27 cellular contexts compared by ENCODE assay signal in the genomic region with DNA sequence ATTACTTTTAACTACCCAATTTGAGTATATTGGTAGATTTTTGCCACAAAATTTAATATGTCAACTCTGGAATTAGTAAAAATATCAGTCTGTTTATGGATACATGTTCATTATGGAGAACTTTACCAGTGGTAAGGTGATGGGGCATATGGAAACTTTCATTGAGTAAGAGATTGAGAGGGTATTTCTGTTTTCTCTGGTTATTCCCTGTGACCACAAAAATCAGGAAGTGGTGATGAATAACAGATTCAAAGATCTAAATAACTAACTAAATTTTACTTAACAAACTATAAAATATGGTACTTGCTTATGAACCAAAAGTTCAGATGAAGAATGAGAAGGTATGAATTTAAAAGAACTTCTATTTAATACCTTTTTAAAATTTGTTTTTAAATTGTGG. TPM values are rescaled to one million over a fixed set of nuclear protein-coding genes. Genes with fewer than 3 reads are reported as not detected.
DNase-seq lines count a peak whose midpoint lies in the region; ATAC-seq, FAIRE-seq and TF ChIP-seq lines count a peak whose summit lies in the region.
"Had no signal": no experiment of that assay in that cellular context is flagged by ENCODE, and none has a peak within 500 bp of the region (broad histone marks: within the 10 kb centered on the region; RNA-seq: fewer than 3 reads in every experiment).

No MANE protein-coding gene starts in this region.

- H3K9me3 Mint-ChIP-seq in CD14-positive monocyte (peaks cover 3 to 18% (median 4%) of the 10 kb centered on the region in 7 donors), endodermal cell (peaks cover 2% of the 10 kb centered on the region)
- H3K9me3 Mint-ChIP-seq: activated naive CD4-positive, alpha-beta T cell treated with anti-CD3 and anti-CD28 coated beads, Interleukin-2, amount 50 U/mL, for 24 hours; activated T-helper 1 cell treated with anti-CD3 and anti-CD28 coated beads, Interleukin-12 subunit alpha, Interleukin-12 subunit beta, Interleukin-2, Interleukin-4 antibody, amounts not matched to agents 30 ng/mL and 10 ng/mL and 1 ng/mL, durations not matched to agents 14 hours and 24 hours and 36 hours; naive thymus-derived CD8-positive, alpha-beta T cell had no signal

- no peak for TF ChIP-seq POLR2A in HepG2 (IDR thresholded peaks at IDR 0.05; ENCODE audit: insufficient read depth in 1 of 2, low read depth in 2 of 2, low read length in 2 of 2)

- H3K4me2 ChIP-seq in HepG2 (ENCODE audit: low read depth, low read length) = no peak overlapping the region

- H3K4me1 Mint-ChIP-seq in CD14-positive monocyte = peaks cover 30% of the 10 kb centered on the region
- H3K4me1 Mint-ChIP-seq in endodermal cell = peaks cover under 1% of the 10 kb centered on the region
- H3K4me1 Mint-ChIP-seq: activated CD8-positive, alpha-beta memory T cell treated with anti-CD3 and anti-CD28 coated beads, Interleukin-2, amount 10 ng/mL, durations not matched to agents 7 days and 5 days; activated naive CD4-positive, alpha-beta T cell treated with anti-CD3 and anti-CD28 coated beads, Interleukin-2, amount 50 U/mL, for 24 hours; naive thymus-derived CD8-positive, alpha-beta T cell had no signal

- no peaks in the 10 kb centered on the region for H3K9me3 ChIP-seq in HepG2 (ENCODE audit: low read length)
- peaks cover 15% of the 10 kb centered on the region for H3K9me3 ChIP-seq in endodermal cell (ENCODE audit: control insufficient read depth, low read length)
- H3K9me3 ChIP-seq: ovary had no signal

- CTCF ChIA-PET in HepG2 (lab: Yijun Ruan, JAX; ENCODE audit: low intra/inter-chr PET ratio, low total read pairs) = no interaction called here

- no peak overlapping the region for H3K9ac ChIP-seq in HepG2 (ENCODE audit: insufficient read depth, low read depth, low read length)
- H3K9ac ChIP-seq in endodermal cell (ENCODE audit: extremely low read depth, low read length, poor library complexity, severe bottlenecking) = no peak overlapping the region

- ATAC-seq in HG02981 (IDR thresholded peaks at IDR 0.05; ENCODE audit: unreplicated experiment) = peak; percentile 68
- ATAC-seq in HepG2 = no peak
- ATAC-seq: activated CD8-positive, alpha-beta memory T cell treated with anti-CD3 and anti-CD28 coated beads, Interleukin-2, amount 10 ng/mL, durations not matched to agents 7 days and 5 days; naive thymus-derived CD8-positive, alpha-beta T cell had no signal

- H3K4me3 Mint-ChIP-seq in CD14-positive monocyte = no peak overlapping the region
- no peak overlapping the region for H3K4me3 Mint-ChIP-seq in endodermal cell
- H3K4me3 Mint-ChIP-seq: activated CD8-positive, alpha-beta memory T cell treated with anti-CD3 and anti-CD28 coated beads, Interleukin-2, amount 10 ng/mL, durations not matched to agents 7 days and 5 days; activated naive CD4-positive, alpha-beta T cell treated with anti-CD3 and anti-CD28 coated beads, Interleukin-2, amount 50 U/mL, for 24 hours; activated T-helper 1 cell treated with anti-CD3 and anti-CD28 coated beads, Interleukin-12 subunit alpha, Interleukin-12 subunit beta, Interleukin-2, Interleukin-4 antibody, amounts not matched to agents 30 ng/mL and 10 ng/mL and 1 ng/mL, durations not matched to agents 14 hours and 24 hours and 36 hours; naive thymus-derived CD8-positive, alpha-beta T cell had no signal

- TF ChIP-seq RAD21 in HepG2 (CRISPR knock-in tag; IDR thresholded peaks at IDR 0.05) = no peak

- H3K36me3 Mint-ChIP-seq in CD14-positive monocyte (peaks cover 2 to 12% of the 10 kb centered on the region in 2 donors), endodermal cell (ENCODE audit: low read depth) (no peaks in the 10 kb centered on the region)
- H3K36me3 Mint-ChIP-seq: activated CD8-positive, alpha-beta memory T cell treated with anti-CD3 and anti-CD28 coated beads, Interleukin-2, amount 10 ng/mL, durations not matched to agents 7 days and 5 days; activated naive CD4-positive, alpha-beta T cell treated with anti-CD3 and anti-CD28 coated beads, Interleukin-2, amount 50 U/mL, for 24 hours; naive thymus-derived CD8-positive, alpha-beta T cell had no signal

- no peaks in the 10 kb centered on the region for H3K27me3 ChIP-seq in HepG2 (ENCODE audit: control insufficient read depth in 1 of 2, insufficient read depth in 2 of 2, low read length in 2 of 2)
- H3K27me3 ChIP-seq in endodermal cell (ENCODE audit: control insufficient read depth, insufficient read depth, low read length, poor library complexity, severe bottlenecking) = no peaks in the 10 kb centered on the region
- H3K27me3 ChIP-seq: dorsolateral prefrontal cortex, ovary had no signal

- H3K27ac Mint-ChIP-seq in CD14-positive monocyte = peak overlapping the region in 6 of 7 donors; percentile 60 to 95 (median 80)
- H3K27ac Mint-ChIP-seq in endodermal cell = no peak overlapping the region
- H3K27ac Mint-ChIP-seq: activated CD8-positive, alpha-beta memory T cell treated with anti-CD3 and anti-CD28 coated beads, Interleukin-2, amount 10 ng/mL, durations not matched to agents 7 days and 5 days; activated naive CD4-positive, alpha-beta T cell treated with anti-CD3 and anti-CD28 coated beads, Interleukin-2, amount 50 U/mL, for 24 hours; activated T-helper 1 cell treated with anti-CD3 and anti-CD28 coated beads, Interleukin-12 subunit alpha, Interleukin-12 subunit beta, Interleukin-2, Interleukin-4 antibody, amounts not matched to agents 30 ng/mL and 10 ng/mL and 1 ng/mL, durations not matched to agents 14 hours and 24 hours and 36 hours; naive thymus-derived CD8-positive, alpha-beta T cell had no signal

- no TSS peak for BruUV-seq in HepG2 (replicated peaks; lab: Mats Ljungman, UMichigan)

- H3K4me1 ChIP-seq in HepG2 (ENCODE audit: insufficient read depth, low read length) (no peaks in the 10 kb centered on the region), endodermal cell (ENCODE audit: control insufficient read depth, insufficient read depth, low read length) (no peaks in the 10 kb centered on the region)

- peaks cover 0 to 2% (median 0%) of the 10 kb centered on the region in 3 donors for H3K27me3 Mint-ChIP-seq in CD14-positive monocyte (ENCODE audit: low read depth in 3 of 3)
- no peaks in the 10 kb centered on the region for H3K27me3 Mint-ChIP-seq in endodermal cell (ENCODE audit: insufficient read depth)

- H4K20me1 ChIP-seq in HepG2 (ENCODE audit: insufficient read depth, low read length) = no peaks in the 10 kb centered on the region

- TF ChIP-seq CTCF in CD14-positive monocyte (IDR thresholded peaks at IDR 0.05) = no peak
- TF ChIP-seq CTCF in HepG2 (CRISPR knock-in tag; IDR thresholded peaks at IDR 0.05) = no peak
- TF ChIP-seq CTCF in endodermal cell (conservative IDR thresholded peaks at IDR 0.05) = no peak

- no peaks in the 10 kb centered on the region for H3K36me3 ChIP-seq in HepG2 (replicated peaks in 1 of 2; ENCODE audit: control insufficient read depth in 1 of 2, insufficient read depth in 2 of 2, low read length in 2 of 2)
- no peaks in the 10 kb centered on the region for H3K36me3 ChIP-seq in endodermal cell (ENCODE audit: control insufficient read depth, insufficient read depth, low read length)
- H3K36me3 ChIP-seq: ovary had no signal

- no peak overlapping the region for H3K27ac ChIP-seq in HepG2 (ENCODE audit: extremely low read length, insufficient read depth, low read length)
- no peak overlapping the region for H3K27ac ChIP-seq in endodermal cell (ENCODE audit: low read depth, low read length)
- H3K27ac ChIP-seq: dorsolateral prefrontal cortex, ovary had no signal

- TF ChIP-seq EP300 in HepG2 (IDR thresholded peaks at IDR 0.05; ENCODE audit: low read depth in 2 of 2, low read length in 2 of 2) (no peak), HepG2 (CRISPR knock-in tag; IDR thresholded peaks at IDR 0.05; ENCODE audit: borderline replicate concordance) (no peak)

- no peak overlapping the region for H3K4me3 ChIP-seq in HepG2 (replicated peaks in 1 of 3; ENCODE audit: insufficient read depth in 1 of 3, low read depth in 2 of 3, low read length in 3 of 3)
- no peak overlapping the region for H3K4me3 ChIP-seq in endodermal cell (ENCODE audit: low read length)
- H3K4me3 ChIP-seq: dorsolateral prefrontal cortex, ovary had no signal

- POLR2A ChIA-PET in HepG2 (lab: Yijun Ruan, JAX) = no interaction called here

- in situ Hi-C loops in G401 (cut with HindIII; ENCODE audit: low sequenced_read_pairs) (no loop called here), HepG2 (cut with HindIII; ENCODE audit: extremely low pct_ligation_motif_present, low pct_unique_long_range_greater_than_20kb) (no loop called here)

- DNase-seq in CD14-positive monocyte (ENCODE audit: low spot score) (no peak), NOMO-1 treated with DMSO at 0.1 percent for 48 hours (lab: John Stamatoyannopoulos, UW; ENCODE audit: unreplicated experiment) (peak; percentile 98), iris pigment epithelial cell (ENCODE audit: low read depth) (peak; percentile 8), NCI-H1694 (lab: John Stamatoyannopoulos, UW) (no peak), G401 (ENCODE audit: low spot score) (no peak), HepG2 (ENCODE audit: low spot score) (no peak), endodermal cell (no peak)
- DNase-seq: activated CD4-positive, alpha-beta T cell treated with anti-CD3 and anti-CD28 coated beads for 48 hours; activated CD8-positive, alpha-beta memory T cell treated with anti-CD3 and anti-CD28 coated beads, Interleukin-2, amount 10 ng/mL, durations not matched to agents 7 days and 5 days; aorta; C1 segment of cervical spinal cord; caudate nucleus; dorsolateral prefrontal cortex; naive thymus-derived CD8-positive, alpha-beta T cell; NCI-H146; NCI-H2171; NCI-H526; ovary; Right ventricle myocardium superior; stimulated activated CD8-positive, alpha-beta memory T cell treated with anti-CD3 and anti-CD28 coated beads, Interleukin-4, amount 100 ng/mL, for 48 hours; T-helper 1 cell; trophoblast cell had no signal

- no peaks in the 10 kb centered on the region for H3K79me2 ChIP-seq in HepG2 (ENCODE audit: insufficient read depth, low read length)

- no peak for FAIRE-seq in HepG2 (lab: Jason Lieb, UNC)
- FAIRE-seq: GM18507 had no signal

- intact Hi-C loops in CD14-positive monocyte (cut with micrococcal nuclease) (no loop called here), HepG2 (cut with micrococcal nuclease; ENCODE audit: unreplicated experiment) (no loop called here)

- H2AFZ ChIP-seq in HepG2 (ENCODE audit: low read length) = no peak overlapping the region

RNA-seq across cellular contexts. Expression of a gene that starts 22.1 kb away (rescaled TPM):
- 10 to 100 TPM; 26.2 to 40.0 TPM for polyA plus RNA-seq in CD14-positive monocyte
- total RNA-seq in G401 (2014; rRNA removed; shearing (Covaris generic)) = not detected in 2 replicates
- not detected in 2 replicates for total RNA-seq in HepG2 (2016; rRNA removed; fragmentation: Illumina TruSeq; extraction: Trizol)
- total RNA-seq in HepG2 (2016; cell fraction: cytosol; rRNA removed; fragmentation: Illumina TruSeq; extraction: Trizol; ENCODE audit: low read depth) = not detected in 2 replicates
- total RNA-seq in HepG2 (2016; cell fraction: insoluble cytoplasmic fraction; rRNA removed; fragmentation: Illumina TruSeq; extraction: Trizol) = not detected in 2 replicates
- not detected in 2 replicates for total RNA-seq in HepG2 (2016; cell fraction: membrane; rRNA removed; fragmentation: Illumina TruSeq; extraction: Trizol)
- not detected in 2 replicates for total RNA-seq in HepG2 (2016; cell fraction: nucleus; rRNA removed; fragmentation: Illumina TruSeq; extraction: Trizol)
- polyA plus RNA-seq in HepG2 (2011; rRNA removed) = not detected in 2 replicates
- polyA plus RNA-seq in HepG2 (2011; cell fraction: cytosol; rRNA removed) = not detected in 2 replicates
- polyA plus RNA-seq in HepG2 (2011; cell fraction: nucleus; rRNA removed) = not detected in 2 replicates
- not detected in 2 replicates for polyA plus RNA-seq in HepG2 (2012)
- polyA plus RNA-seq in HepG2 (2016; cell fraction: cytosol; fragmentation: Illumina TruSeq; extraction: Trizol; ENCODE audit: low read depth) = not detected in 2 replicates
- not detected in 2 replicates for polyA plus RNA-seq in HepG2 (2016; cell fraction: insoluble cytoplasmic fraction; fragmentation: Illumina TruSeq; extraction: Trizol; ENCODE audit: low read depth)
- not detected in 2 replicates for polyA plus RNA-seq in HepG2 (2016; cell fraction: membrane; fragmentation: Illumina TruSeq; extraction: Trizol; ENCODE audit: low read depth)
- polyA plus RNA-seq in HepG2 (2016; cell fraction: nucleus; fragmentation: Illumina TruSeq; extraction: Trizol; ENCODE audit: insufficient read depth, low read depth) = not detected in 2 replicates
- 19.2 TPM in 1 of 2 replicates, not detected in the other for polyA minus RNA-seq in HepG2 (2011; rRNA and poly(A)+ RNA removed; ENCODE audit: low replicate concordance)
- not detected in 2 replicates for polyA minus RNA-seq in HepG2 (2011; cell fraction: cytosol; rRNA and poly(A)+ RNA removed)
- polyA minus RNA-seq in HepG2 (2011; cell fraction: nucleus; rRNA and poly(A)+ RNA removed) = not detected in 2 replicates
- not detected for total RNA-seq in endodermal cell
- not detected for polyA plus RNA-seq in endodermal cell (2013, experiment 1 of 2)
- polyA plus RNA-seq in endodermal cell (2013, experiment 2 of 2) = not detected
- total RNA-seq: naive thymus-derived CD8-positive, alpha-beta T cell; OCI-LY7 had no signal
- polyA plus RNA-seq: naive thymus-derived CD8-positive, alpha-beta T cell had no signal

Comparison
In these comparisons a context has a peak if more than half of its experiments do, and no peak if none do; other contexts are left out.
1. DNase-seq: peak in NOMO-1 treated with DMSO at 0.1 percent for 48 hours (single experiment) and iris pigment epithelial cell (single experiment); none in CD14-positive monocyte (single experiment), NCI-H1694 (single experiment), G401 (single experiment), HepG2 (single experiment) and endodermal cell (single experiment).